17 cellular contexts compared by ENCODE assay signal in genomic region chr22:49574861-49575702, GRCh38.
DNase-seq lines count a peak whose midpoint lies in the region; ATAC-seq, FAIRE-seq and TF ChIP-seq lines count a peak whose summit lies in the region.
"Had no signal": no experiment of that assay in that cellular context is flagged by ENCODE, and none has a peak within 500 bp of the region (broad histone marks: within the 10 kb centered on the region; RNA-seq: fewer than 3 reads in every experiment).

No MANE protein-coding gene starts in this region.

- no peaks in the 10 kb centered on the region for H3K9me3 ChIP-seq in HEK293 (ENCODE audit: control insufficient read depth, insufficient read depth, low read depth, low read length)
- H3K9me3 ChIP-seq in kidney (ENCODE audit: control insufficient read depth in 1 of 2, low read length in 2 of 2) = peaks cover 0 to 2% of the 10 kb centered on the region in 2 donors
- no peaks in the 10 kb centered on the region for H3K9me3 ChIP-seq in gastrocnemius medialis

- peaks cover 0 to 4% of the 10 kb centered on the region in 2 donors for H3K4me1 Mint-ChIP-seq in effector memory CD8-positive, alpha-beta T cell (ENCODE audit: low read depth in 2 of 2)
- H3K4me1 Mint-ChIP-seq: CD8-positive, alpha-beta memory T cell had no signal

- H3K36me3 Mint-ChIP-seq in effector memory CD8-positive, alpha-beta T cell (ENCODE audit: insufficient read depth) = no peaks in the 10 kb centered on the region

- TF ChIP-seq POLR2A in gastrocnemius medialis (IDR thresholded peaks at IDR 0.05) = no peak

- H3K27ac ChIP-seq in C4-2B = peak overlapping the region; percentile 99
- no peak overlapping the region for H3K27ac ChIP-seq in HEK293 (ENCODE audit: extremely low read depth, low read depth, low read length)
- peak overlapping the region in 1 of 2 donors; percentile 17 for H3K27ac ChIP-seq in kidney (ENCODE audit: low read depth in 2 of 2, low read length in 2 of 2)
- H3K27ac ChIP-seq in gastrocnemius medialis = peak overlapping the region; percentile 18 to 70 (median 58)
- H3K27ac ChIP-seq: epithelial cell of prostate, foreskin keratinocyte had no signal

- DNase-seq in kidney (peak; percentile 68), gastrocnemius medialis (no peak), midbrain (lab: John Stamatoyannopoulos, UW) (no peak)
- DNase-seq in stimulated activated CD4-positive, alpha-beta T cell treated with anti-CD3 and anti-CD28 coated beads, Interleukin-2, amount 100 ng/mL, for 24 hours = no peak
- no peak for DNase-seq in effector memory CD8-positive, alpha-beta T cell
- DNase-seq: CD8-positive, alpha-beta memory T cell; DMS79; foreskin keratinocyte; NCI-H1694; stimulated activated CD4-positive, alpha-beta T cell treated with anti-CD3 and anti-CD28 coated beads, Interleukin-2, amount 100 ng/mL, for 48 hours had no signal

- CTCF ChIA-PET in HEK293 (lab: Yijun Ruan, JAX) = no interaction called here

- H3K27me3 ChIP-seq in gastrocnemius medialis = no peaks in the 10 kb centered on the region
- H3K27me3 ChIP-seq: foreskin keratinocyte had no signal

- H3K4me1 ChIP-seq in HEK293 (ENCODE audit: control insufficient read depth, insufficient read depth, low read length) = no peaks in the 10 kb centered on the region
- no peaks in the 10 kb centered on the region for H3K4me1 ChIP-seq in kidney (ENCODE audit: control insufficient read depth in 1 of 2, insufficient read depth in 1 of 2, low read depth in 1 of 2, low read length in 2 of 2)
- H3K4me1 ChIP-seq in gastrocnemius medialis = no peaks in the 10 kb centered on the region
- H3K4me1 ChIP-seq: breast epithelium, foreskin keratinocyte had no signal

- ATAC-seq in gastrocnemius medialis = peak in 1 of 2 donors; percentile 39
- ATAC-seq in effector memory CD8-positive, alpha-beta T cell (replicated peaks) = no peak
- ATAC-seq: activated CD4-positive, CD25-positive, alpha-beta regulatory T cell treated with anti-CD3 and anti-CD28 coated beads, Interleukin-2, amount 50 U/mL, for 24 hours; foreskin keratinocyte had no signal

- no peak overlapping the region for H3K4me3 Mint-ChIP-seq in effector memory CD8-positive, alpha-beta T cell
- H3K4me3 Mint-ChIP-seq: activated T-helper 1 cell treated with anti-CD3 and anti-CD28 coated beads, Interleukin-12 subunit alpha, Interleukin-12 subunit beta, Interleukin-2, Interleukin-4 antibody, amounts not matched to agents 30 ng/mL and 10 ng/mL and 1 ng/mL, durations not matched to agents 14 hours and 24 hours and 36 hours; CD8-positive, alpha-beta memory T cell; dendritic cell treated with granulocyte-macrophage colony-stimulating factor and Interleukin-4, amounts not matched to agents 40 ng/mL and 50 ng/mL, for 4 days had no signal

- H3K9me3 Mint-ChIP-seq in effector memory CD8-positive, alpha-beta T cell = no peaks in the 10 kb centered on the region
- H3K9me3 Mint-ChIP-seq: dendritic cell treated with granulocyte-macrophage colony-stimulating factor and Interleukin-4, amounts not matched to agents 40 ng/mL and 50 ng/mL, for 4 days had no signal

- H3K9ac ChIP-seq in kidney (ENCODE audit: low read length in 2 of 2) = no peak overlapping the region

- no peak overlapping the region for H3K4me3 ChIP-seq in HEK293 (ENCODE audit: low read depth, low read length)
- H3K4me3 ChIP-seq in kidney (ENCODE audit: low read length in 2 of 2) = no peak overlapping the region
- H3K4me3 ChIP-seq in gastrocnemius medialis = peak overlapping the region in 2 of 4 donors; percentile 9 to 26

- TF ChIP-seq CTCF in C4-2B (conservative IDR thresholded peaks at IDR 0.05) (no peak), HEK293 (tag by site-specific recombination; IDR thresholded peaks at IDR 0.05) (no peak), kidney (IDR thresholded peaks at IDR 0.05; ENCODE audit: borderline replicate concordance, extremely low read depth, insufficient read depth) (no peak), gastrocnemius medialis (IDR thresholded peaks at IDR 0.05 in 4 of 5, conservative IDR thresholded peaks at IDR 0.05 in 1 of 5) (no peak)

- intact Hi-C loops in kidney (cut with DNase I) (no loop called here), gastrocnemius medialis (cut with DNase I; ENCODE audit: low total_unique reads) (no loop called here)

- in situ Hi-C loops in gastrocnemius medialis (cut with MboI; ENCODE audit: low sequenced_read_pairs in 4 of 4) = no loop called here

- no peak for FAIRE-seq in kidney (lab: Jason Lieb, UNC)

- POLR2A ChIA-PET in HEK293 (lab: Yijun Ruan, JAX) = no interaction called here

- H3K36me3 ChIP-seq in HEK293 (ENCODE audit: control insufficient read depth in 2 of 2, insufficient read depth in 1 of 2, low read length in 2 of 2) = no peaks in the 10 kb centered on the region
- no peaks in the 10 kb centered on the region for H3K36me3 ChIP-seq in kidney (ENCODE audit: control insufficient read depth in 1 of 2, insufficient read depth in 2 of 2, low read length in 2 of 2)
- no peaks in the 10 kb centered on the region for H3K36me3 ChIP-seq in gastrocnemius medialis
- H3K36me3 ChIP-seq: breast epithelium had no signal

- H3K27ac Mint-ChIP-seq in effector memory CD8-positive, alpha-beta T cell = no peak overlapping the region
- H3K27ac Mint-ChIP-seq: activated T-helper 1 cell treated with anti-CD3 and anti-CD28 coated beads, Interleukin-12 subunit alpha, Interleukin-12 subunit beta, Interleukin-2, Interleukin-4 antibody, amounts not matched to agents 30 ng/mL and 10 ng/mL and 1 ng/mL, durations not matched to agents 14 hours and 24 hours and 36 hours; dendritic cell treated with granulocyte-macrophage colony-stimulating factor and Interleukin-4, amounts not matched to agents 40 ng/mL and 50 ng/mL, for 4 days had no signal

- no peaks in the 10 kb centered on the region for H3K27me3 Mint-ChIP-seq in effector memory CD8-positive, alpha-beta T cell
- H3K27me3 Mint-ChIP-seq: CD8-positive, alpha-beta memory T cell; dendritic cell treated with granulocyte-macrophage colony-stimulating factor and Interleukin-4, amounts not matched to agents 40 ng/mL and 50 ng/mL, for 4 days had no signal

TF ChIP-seq in HEK293, 187 proteins besides CTCF, POLR2A, EP300 and RAD21:
- peak; percentile 24; the same call in 1 of the 2 replicates for TF ChIP-seq ZNF341 (tag by site-specific recombination; IDR thresholded peaks at IDR 0.05; ENCODE audit: low read depth)
- TF ChIP-seq ZNF560 (tag by site-specific recombination; IDR thresholded peaks at IDR 0.05; ENCODE audit: borderline replicate concordance) = no peak
